8 cellular contexts compared by ENCODE assay signal in the genomic region with DNA sequence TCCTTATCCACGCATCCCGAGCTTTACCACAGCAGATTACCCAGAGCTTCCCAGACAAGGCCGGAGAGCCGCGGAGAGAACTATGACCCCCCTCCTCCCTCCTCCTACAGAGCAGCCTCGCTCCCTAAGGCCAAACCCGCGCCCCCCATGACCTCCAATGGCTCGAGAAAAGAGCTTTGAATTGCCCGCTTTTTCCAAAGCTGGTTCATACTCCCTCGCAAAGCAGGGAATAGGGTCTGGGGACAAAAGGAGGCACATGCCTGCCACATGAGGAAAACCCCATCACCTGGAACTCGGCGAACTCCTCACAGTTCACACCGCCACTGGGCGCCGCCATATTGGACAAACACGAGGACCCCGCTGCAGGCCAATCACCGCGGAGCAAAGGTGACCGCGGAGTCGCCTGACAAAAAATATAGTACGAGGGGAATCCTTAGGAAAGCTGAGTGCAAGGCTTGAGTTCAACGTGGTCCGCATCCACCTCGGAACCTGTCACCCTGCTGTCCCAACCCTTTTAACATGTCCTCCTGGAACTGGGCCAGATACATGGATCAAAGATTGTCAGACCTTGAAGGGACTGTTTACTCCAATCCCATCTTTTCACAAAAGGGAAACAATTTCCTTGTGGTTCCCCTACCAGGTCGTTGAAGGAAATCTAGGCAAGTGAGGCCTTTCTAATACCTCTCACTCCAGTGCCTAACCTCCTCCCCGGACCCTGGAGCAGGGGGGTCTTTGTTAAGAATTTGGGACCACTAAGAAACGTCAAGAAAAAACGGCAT. TPM values are rescaled to one million over a fixed set of nuclear protein-coding genes. Genes with fewer than 3 reads are reported as not detected.
A peak's percentile ranks its signal among the peaks of the same experiment; 100 is the strongest.
DNase-seq lines count a peak whose midpoint lies in the region; ATAC-seq, FAIRE-seq and TF ChIP-seq lines count a peak whose summit lies in the region.

A gene (minus strand): TSS at position 344 of the 779 bp plus-strand sequence. CDS start 7 bp downstream, at position 337.

- no peaks in the 10 kb centered on the region for H3K27me3 Mint-ChIP-seq in T-helper 2 cell treated with Interferon-gamma antibody and Interleukin-4, amounts not matched to agents 5 μg/mL and 100 μg/mL, for 36 hours (ENCODE audit: low read depth)

- DNase-seq in GM10248 (ENCODE audit: extremely low spot score) (peak; percentile 82), NCI-H2029 (lab: John Stamatoyannopoulos, UW) (peak; percentile 83), anterior cingulate cortex (lab: John Stamatoyannopoulos, UW) (peak; percentile 33 to 89 (median 76)), right atrium auricular region (ENCODE audit: low spot score) (peak; percentile 90), pulmonary artery endothelial cell (ENCODE audit: low read depth, low spot score) (peak; percentile 39), urothelium cell line (ENCODE audit: low spot score) (peak; percentile 90)
- DNase-seq in T-helper 2 cell treated with Interferon-gamma antibody and Interleukin-4, amounts not matched to agents 5 μg/mL and 100 μg/mL, for 36 hours (ENCODE audit: low spot score): peak; percentile 83

- H3K36me3 ChIP-seq in right atrium auricular region: no peaks in the 10 kb centered on the region

- TF ChIP-seq CTCF in GM10248 (IDR thresholded peaks at IDR 0.05; ENCODE audit: control extremely low read depth, extremely low read depth, low read depth, missing control alignments): no peak
- no peak for TF ChIP-seq CTCF in right atrium auricular region (IDR thresholded peaks at IDR 0.05)

- H3K27ac ChIP-seq in right atrium auricular region: peak within 1 kb of the TSS; percentile 90 to 95

- H3K9me3 Mint-ChIP-seq in T-helper 2 cell treated with Interferon-gamma antibody and Interleukin-4, amounts not matched to agents 5 μg/mL and 100 μg/mL, for 36 hours: no peaks in the 10 kb centered on the region

- H3K9me3 ChIP-seq in right atrium auricular region: no peaks in the 10 kb centered on the region

- CTCF ChIA-PET in GM10248 (lab: Yijun Ruan, JAX): interaction anchor here (0.8 to 2.1 kb wide), 5 partner anchors 10 to 837 kb away, joined by 3 to 23 read pairs (median 4); a partner anchor contains a TSS

- H3K36me3 Mint-ChIP-seq in T-helper 2 cell treated with Interferon-gamma antibody and Interleukin-4, amounts not matched to agents 5 μg/mL and 100 μg/mL, for 36 hours (ENCODE audit: low read depth): peaks cover 23% of the 10 kb centered on the region

- H3K4me1 Mint-ChIP-seq in T-helper 2 cell treated with Interferon-gamma antibody and Interleukin-4, amounts not matched to agents 5 μg/mL and 100 μg/mL, for 36 hours (ENCODE audit: low read depth): peaks cover 57% of the 10 kb centered on the region

- ATAC-seq in HG02852 (IDR thresholded peaks at IDR 0.05; ENCODE audit: unreplicated experiment): peak; percentile 34

- no peaks in the 10 kb centered on the region for H3K27me3 ChIP-seq in right atrium auricular region

- peak within 1 kb of the TSS; percentile 83 for H3K4me3 Mint-ChIP-seq in T-helper 2 cell treated with Interferon-gamma antibody and Interleukin-4, amounts not matched to agents 5 μg/mL and 100 μg/mL, for 36 hours

- peaks cover 0 to 19% of the 10 kb centered on the region in 2 donors for H3K4me1 ChIP-seq in right atrium auricular region

- peak within 1 kb of the TSS; percentile 89 to 91 for H3K4me3 ChIP-seq in right atrium auricular region

- peak; percentile 66 for FAIRE-seq in urothelium cell line (lab: Jason Lieb, UNC)

- POLR2A ChIA-PET in GM10248 (lab: Yijun Ruan, JAX): interaction anchor here (0.6 to 1.4 kb wide), 2 partner anchors 21 to 25 kb away, joined by 3 read pairs; no protein-coding TSS in a partner anchor

- H3K27ac Mint-ChIP-seq in T-helper 2 cell treated with Interferon-gamma antibody and Interleukin-4, amounts not matched to agents 5 μg/mL and 100 μg/mL, for 36 hours: peak within 1 kb of the TSS; percentile 90

RNA-seq across cellular contexts. Expression of the gene that starts here (rescaled TPM):
- total RNA-seq in right atrium auricular region (10 to 100 TPM; 15.5 to 19.5 TPM), pulmonary artery endothelial cell (38.3 and 74.0 TPM in 2 replicates)

Comparison
In these comparisons a context has a peak if more than half of its experiments do, and no peak if none do; other contexts are left out.
1. Peak in every context shown above with its lines: DNase-seq, ATAC-seq, H3K4me3 ChIP-seq and H3K27ac ChIP-seq.
2. DNase-seq: peak in every context shown above with its lines; median percentile 90 in right atrium auricular region; 90 in urothelium cell line; 83 in NCI-H2029; 83 in T-helper 2 cell treated with Interferon-gamma antibody and Interleukin-4, amounts not matched to agents 5 μg/mL and 100 μg/mL, for 36 hours; 82 in GM10248; 76 in anterior cingulate cortex; 39 in pulmonary artery endothelial cell.